15 cellular contexts compared by ENCODE assay signal in genomic region chr20:44579313-44580090, GRCh38. TPM values are rescaled to one million over a fixed set of nuclear protein-coding genes. Genes with fewer than 3 reads are reported as not detected.
A peak's percentile ranks its signal among the peaks of the same experiment; 100 is the strongest.
DNase-seq lines count a peak whose midpoint lies in the region; ATAC-seq and TF ChIP-seq lines count a peak whose summit lies in the region.
"Had no signal": no experiment of that assay in that cellular context is flagged by ENCODE, and none has a peak within 500 bp of the region (broad histone marks: within the 10 kb centered on the region; RNA-seq: fewer than 3 reads in every experiment).

No MANE protein-coding gene starts in this region.

- peak overlapping the region; percentile 21 to 82 (median 46) for H3K27ac ChIP-seq in Peyer's patch
- H3K27ac ChIP-seq in gastroesophageal sphincter, result peak overlapping the region; percentile 26 to 87 (median 86)
- no peak overlapping the region for H3K27ac ChIP-seq in MM.1S (ENCODE audit: low read length)
- H3K27ac ChIP-seq: cardiac muscle cell had no signal

- TF ChIP-seq CTCF in Peyer's patch (IDR thresholded peaks at IDR 0.05) (no peak), gastroesophageal sphincter (IDR thresholded peaks at IDR 0.05) (no peak), MM.1S (IDR thresholded peaks at IDR 0.05; ENCODE audit: low read length) (no peak)

- no peak overlapping the region for H3K9ac ChIP-seq in MM.1S (ENCODE audit: low read length)

- H4K20me1 ChIP-seq in MM.1S (ENCODE audit: insufficient read depth, low read length), result no peaks in the 10 kb centered on the region

- H3K9me3 ChIP-seq in Peyer's patch (no peaks in the 10 kb centered on the region), gastroesophageal sphincter (no peaks in the 10 kb centered on the region), MM.1S (replicated peaks; ENCODE audit: insufficient read depth, low read length) (no peaks in the 10 kb centered on the region)
- H3K9me3 ChIP-seq: MG63 had no signal

- H3K27me3 ChIP-seq in Peyer's patch, result no peaks in the 10 kb centered on the region
- no peaks in the 10 kb centered on the region for H3K27me3 ChIP-seq in gastroesophageal sphincter
- no peaks in the 10 kb centered on the region for H3K27me3 ChIP-seq in MM.1S (replicated peaks; ENCODE audit: insufficient read depth, low read length)
- H3K27me3 ChIP-seq: cardiac muscle cell, MG63 had no signal

- no peak overlapping the region for H3K4me3 ChIP-seq in Peyer's patch
- no peak overlapping the region for H3K4me3 ChIP-seq in gastroesophageal sphincter
- H3K4me3 ChIP-seq in MM.1S (ENCODE audit: low read length), result no peak overlapping the region
- H3K4me3 ChIP-seq: cardiac muscle cell, MG63 had no signal

- H3K4me2 ChIP-seq in MM.1S (ENCODE audit: low read depth, low read length), result no peak overlapping the region

- no peak overlapping the region for H2AFZ ChIP-seq in MM.1S (ENCODE audit: low read length)

- H3K4me1 ChIP-seq in Peyer's patch, result peaks cover 0 to 11% (median 9%) of the 10 kb centered on the region in 4 donors
- peaks cover 14 to 96% (median 36%) of the 10 kb centered on the region in 3 donors for H3K4me1 ChIP-seq in gastroesophageal sphincter
- H3K4me1 ChIP-seq in MM.1S (ENCODE audit: low read length), result peaks cover 6% of the 10 kb centered on the region; the same call in 1 of the 2 replicates

- no peaks in the 10 kb centered on the region for H3K9me2 ChIP-seq in MM.1S (replicated peaks; ENCODE audit: insufficient read depth, low read length)

- ATAC-seq in gastroesophageal sphincter, result no peak
- ATAC-seq: activated CD8-positive, alpha-beta T cell treated with anti-CD3 and anti-CD28 coated beads, Interleukin-2, amount 10 ng/mL, durations not matched to agents 7 days and 5 days had no signal

- H3K36me3 ChIP-seq in Peyer's patch, result no peaks in the 10 kb centered on the region
- no peaks in the 10 kb centered on the region for H3K36me3 ChIP-seq in gastroesophageal sphincter
- no peaks in the 10 kb centered on the region for H3K36me3 ChIP-seq in MM.1S (replicated peaks; ENCODE audit: insufficient read depth, low read length)
- H3K36me3 ChIP-seq: cardiac muscle cell, MG63 had no signal

- H3F3A ChIP-seq in MM.1S (ENCODE audit: insufficient read depth, low read length), result no peaks in the 10 kb centered on the region

- TF ChIP-seq POLR2A in Peyer's patch (IDR thresholded peaks at IDR 0.05) (no peak), gastroesophageal sphincter (IDR thresholded peaks at IDR 0.05) (no peak)

- no peak for TF ChIP-seq EP300 in gastroesophageal sphincter (IDR thresholded peaks at IDR 0.05)

- 33 to 36% methylated on average over 7 of the region's 8 CpGs for whole genome bisulfite sequencing in gastroesophageal sphincter (ENCODE audit: low coverage in 1 of 2), 2 donors

- peak; percentile 46 for DNase-seq in COLO829 (ENCODE audit: low spot score)
- DNase-seq in Peyer's patch, result no peak
- peak; percentile 53 for DNase-seq in retina
- no peak for DNase-seq in activated CD4-positive, CD25-positive, alpha-beta regulatory T cell treated with anti-CD3 and anti-CD28 coated beads, Interleukin-2, amount 50 U/mL, for 72 hours
- no peak for DNase-seq in occipital lobe (lab: John Stamatoyannopoulos, UW)
- DNase-seq in MM.1S, result no peak
- no peak for DNase-seq in UCSD-AML1 (lab: John Stamatoyannopoulos, UW; ENCODE audit: unreplicated experiment)
- DNase-seq: activated CD8-positive, alpha-beta T cell treated with anti-CD3 and anti-CD28 coated beads, Interleukin-2, amount 10 ng/mL, durations not matched to agents 7 days and 5 days; activated naive CD4-positive, alpha-beta T cell; H7; MG63; RPMI8226; stimulated activated CD4-positive, alpha-beta T cell treated with anti-CD3 and anti-CD28 coated beads, Interleukin-12 subunit alpha, Interleukin-12 subunit beta, amount 100 ng/mL, for 4 hours had no signal

- no peaks in the 10 kb centered on the region for H3K79me2 ChIP-seq in MM.1S (ENCODE audit: low read length)

RNA-seq across cellular contexts. Expression of gene PKIG, which starts 2.9 kb away (rescaled TPM):
- 10 to 100 TPM; 27.9 to 60.2 (median 28.3) TPM for total RNA-seq in Peyer's patch
- 100 to 1,000 TPM; 241 to 418 (median 291) TPM for total RNA-seq in gastroesophageal sphincter
- total RNA-seq in occipital lobe, result 19.8 TPM

RNA-seq across cellular contexts. Expression of gene SERINC3, which starts 57.6 kb away (rescaled TPM):
- total RNA-seq in Peyer's patch (10 to 100 TPM; 24.8 to 70.0 (median 54.2) TPM), gastroesophageal sphincter (100 to 1,000 TPM; 119 to 140 (median 131) TPM), occipital lobe (93.3 TPM)

Comparison
In these comparisons a context has a peak if more than half of its experiments do, and no peak if none do; other contexts are left out.
1. DNase-seq: peak in COLO829 (single experiment) and retina (single experiment); none in Peyer's patch (0 of 3), activated CD4-positive, CD25-positive, alpha-beta regulatory T cell treated with anti-CD3 and anti-CD28 coated beads, Interleukin-2, amount 50 U/mL, for 72 hours (single experiment), occipital lobe (single experiment), MM.1S (single experiment) and UCSD-AML1 (single experiment).